Comparison of ENCODE assay signal across 1 cellular context in genomic region chr20:50303573-50304500, GRCh38.
TF ChIP-seq lines count a peak whose summit lies in the region.

No MANE protein-coding gene starts in this region.

TF ChIP-seq in GM23338, 12 proteins besides CTCF, POLR2A, EP300 and RAD21 (continued from another document):
- TF ChIP-seq, protein P1, sequence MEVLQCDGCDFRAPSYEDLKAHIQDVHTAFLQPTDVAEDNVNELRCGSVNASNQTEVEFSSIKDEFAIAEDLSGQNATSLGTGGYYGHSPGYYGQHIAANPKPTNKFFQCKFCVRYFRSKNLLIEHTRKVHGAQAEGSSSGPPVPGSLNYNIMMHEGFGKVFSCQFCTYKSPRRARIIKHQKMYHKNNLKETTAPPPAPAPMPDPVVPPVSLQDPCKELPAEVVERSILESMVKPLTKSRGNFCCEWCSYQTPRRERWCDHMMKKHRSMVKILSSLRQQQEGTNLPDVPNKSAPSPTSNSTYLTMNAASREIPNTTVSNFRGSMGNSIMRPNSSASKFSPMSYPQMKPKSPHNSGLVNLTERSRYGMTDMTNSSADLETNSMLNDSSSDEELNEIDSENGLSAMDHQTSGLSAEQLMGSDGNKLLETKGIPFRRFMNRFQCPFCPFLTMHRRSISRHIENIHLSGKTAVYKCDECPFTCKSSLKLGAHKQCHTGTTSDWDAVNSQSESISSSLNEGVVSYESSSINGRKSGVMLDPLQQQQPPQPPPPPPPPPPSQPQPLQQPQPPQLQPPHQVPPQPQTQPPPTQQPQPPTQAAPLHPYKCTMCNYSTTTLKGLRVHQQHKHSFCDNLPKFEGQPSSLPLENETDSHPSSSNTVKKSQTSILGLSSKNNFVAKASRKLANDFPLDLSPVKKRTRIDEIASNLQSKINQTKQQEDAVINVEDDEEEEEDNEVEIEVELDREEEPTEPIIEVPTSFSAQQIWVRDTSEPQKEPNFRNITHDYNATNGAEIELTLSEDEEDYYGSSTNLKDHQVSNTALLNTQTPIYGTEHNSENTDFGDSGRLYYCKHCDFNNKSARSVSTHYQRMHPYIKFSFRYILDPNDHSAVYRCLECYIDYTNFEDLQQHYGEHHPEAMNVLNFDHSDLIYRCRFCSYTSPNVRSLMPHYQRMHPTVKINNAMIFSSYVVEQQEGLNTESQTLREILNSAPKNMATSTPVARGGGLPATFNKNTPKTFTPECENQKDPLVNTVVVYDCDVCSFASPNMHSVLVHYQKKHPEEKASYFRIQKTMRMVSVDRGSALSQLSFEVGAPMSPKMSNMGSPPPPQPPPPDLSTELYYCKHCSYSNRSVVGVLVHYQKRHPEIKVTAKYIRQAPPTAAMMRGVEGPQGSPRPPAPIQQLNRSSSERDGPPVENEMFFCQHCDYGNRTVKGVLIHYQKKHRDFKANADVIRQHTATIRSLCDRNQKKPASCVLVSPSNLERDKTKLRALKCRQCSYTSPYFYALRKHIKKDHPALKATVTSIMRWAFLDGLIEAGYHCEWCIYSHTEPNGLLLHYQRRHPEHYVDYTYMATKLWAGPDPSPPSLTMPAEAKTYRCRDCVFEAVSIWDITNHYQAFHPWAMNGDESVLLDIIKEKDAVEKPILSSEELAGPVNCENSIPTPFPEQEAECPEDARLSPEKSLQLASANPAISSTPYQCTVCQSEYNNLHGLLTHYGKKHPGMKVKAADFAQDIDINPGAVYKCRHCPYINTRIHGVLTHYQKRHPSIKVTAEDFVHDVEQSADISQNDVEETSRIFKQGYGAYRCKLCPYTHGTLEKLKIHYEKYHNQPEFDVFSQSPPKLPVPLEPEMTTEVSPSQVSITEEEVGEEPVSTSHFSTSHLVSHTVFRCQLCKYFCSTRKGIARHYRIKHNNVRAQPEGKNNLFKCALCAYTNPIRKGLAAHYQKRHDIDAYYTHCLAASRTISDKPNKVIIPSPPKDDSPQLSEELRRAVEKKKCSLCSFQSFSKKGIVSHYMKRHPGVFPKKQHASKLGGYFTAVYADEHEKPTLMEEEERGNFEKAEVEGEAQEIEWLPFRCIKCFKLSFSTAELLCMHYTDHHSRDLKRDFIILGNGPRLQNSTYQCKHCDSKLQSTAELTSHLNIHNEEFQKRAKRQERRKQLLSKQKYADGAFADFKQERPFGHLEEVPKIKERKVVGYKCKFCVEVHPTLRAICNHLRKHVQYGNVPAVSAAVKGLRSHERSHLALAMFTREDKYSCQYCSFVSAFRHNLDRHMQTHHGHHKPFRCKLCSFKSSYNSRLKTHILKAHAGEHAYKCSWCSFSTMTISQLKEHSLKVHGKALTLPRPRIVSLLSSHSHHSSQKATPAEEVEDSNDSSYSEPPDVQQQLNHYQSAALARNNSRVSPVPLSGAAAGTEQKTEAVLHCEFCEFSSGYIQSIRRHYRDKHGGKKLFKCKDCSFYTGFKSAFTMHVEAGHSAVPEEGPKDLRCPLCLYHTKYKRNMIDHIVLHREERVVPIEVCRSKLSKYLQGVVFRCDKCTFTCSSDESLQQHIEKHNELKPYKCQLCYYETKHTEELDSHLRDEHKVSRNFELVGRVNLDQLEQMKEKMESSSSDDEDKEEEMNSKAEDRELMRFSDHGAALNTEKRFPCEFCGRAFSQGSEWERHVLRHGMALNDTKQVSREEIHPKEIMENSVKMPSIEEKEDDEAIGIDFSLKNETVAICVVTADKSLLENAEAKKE (CRISPR knock-in tag; IDR thresholded peaks at IDR 0.05), result no peak
- TF ChIP-seq ZNF114 (CRISPR knock-in tag; IDR thresholded peaks at IDR 0.05), result no peak
